1 cellular context compared by ENCODE assay signal in genomic region chr6:33170176-33171095, GRCh38.
TF ChIP-seq lines count a peak whose summit lies in the region.

No MANE protein-coding gene starts in this region.

TF ChIP-seq in GM12891, 5 proteins besides CTCF, POLR2A, EP300 and RAD21:
- TF ChIP-seq POU2F2 (IDR thresholded peaks at IDR 0.05; ENCODE audit: low read depth, low read length) (no peak), TAF1 (IDR thresholded peaks at IDR 0.05; ENCODE audit: low read depth, low read length) (no peak), PAX5 (IDR thresholded peaks at IDR 0.05; ENCODE audit: insufficient read depth, low read length, severe bottlenecking) (no peak), POLR2AphosphoS5 (IDR thresholded peaks at IDR 0.05; ENCODE audit: low read depth, low read length) (no peak), SPI1 (IDR thresholded peaks at IDR 0.05; ENCODE audit: low read depth, low read length) (0 out of 2 replicates have a peak, but pooled peaks have one; percentile 23)
